2 cellular contexts compared by ENCODE assay signal in the genomic region with DNA sequence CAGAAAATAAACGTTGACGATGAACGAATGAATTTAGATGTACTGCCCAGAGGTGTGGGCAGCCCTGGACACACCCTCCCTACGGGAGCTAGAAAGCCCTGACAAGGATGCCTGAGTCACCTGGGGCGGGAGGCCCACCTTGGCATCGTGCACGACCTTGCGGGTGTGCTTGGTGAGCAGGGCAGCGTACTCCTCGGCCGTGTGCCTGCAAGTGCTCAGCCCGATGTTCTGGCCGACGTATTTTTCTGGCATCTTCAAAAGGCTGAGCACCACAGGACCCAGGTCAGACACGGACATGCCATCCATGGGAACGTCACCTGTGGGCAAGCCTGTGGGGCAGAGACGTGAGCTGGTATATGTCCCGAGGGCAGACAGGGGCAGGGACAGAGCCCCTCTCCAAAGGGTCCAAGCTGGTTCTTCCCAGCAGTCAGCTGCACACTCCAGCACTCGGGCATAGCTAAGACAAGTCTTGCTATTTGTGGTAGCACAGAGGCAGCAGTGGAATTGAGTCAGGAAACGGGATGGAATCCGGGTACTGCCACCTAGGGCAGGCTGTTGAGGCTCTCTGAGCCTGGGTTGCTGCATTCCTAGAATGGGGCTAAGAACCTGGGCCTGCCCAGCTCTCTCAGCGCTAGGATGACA.
A peak's percentile ranks its signal among the peaks of the same experiment; 100 is the strongest.
TF ChIP-seq lines count a peak whose summit lies in the region.

No MANE protein-coding gene starts in this region.

TF ChIP-seq in HepG2, 621 proteins besides CTCF, POLR2A, EP300 and RAD21:
- TF ChIP-seq ZBTB38 (CRISPR knock-in tag; IDR thresholded peaks at IDR 0.05) (0 out of 2 replicates have a peak, but pooled peaks have one; percentile 27), TRIM22 (IDR thresholded peaks at IDR 0.05) (no peak)
- TF ChIP-seq, protein P1, sequence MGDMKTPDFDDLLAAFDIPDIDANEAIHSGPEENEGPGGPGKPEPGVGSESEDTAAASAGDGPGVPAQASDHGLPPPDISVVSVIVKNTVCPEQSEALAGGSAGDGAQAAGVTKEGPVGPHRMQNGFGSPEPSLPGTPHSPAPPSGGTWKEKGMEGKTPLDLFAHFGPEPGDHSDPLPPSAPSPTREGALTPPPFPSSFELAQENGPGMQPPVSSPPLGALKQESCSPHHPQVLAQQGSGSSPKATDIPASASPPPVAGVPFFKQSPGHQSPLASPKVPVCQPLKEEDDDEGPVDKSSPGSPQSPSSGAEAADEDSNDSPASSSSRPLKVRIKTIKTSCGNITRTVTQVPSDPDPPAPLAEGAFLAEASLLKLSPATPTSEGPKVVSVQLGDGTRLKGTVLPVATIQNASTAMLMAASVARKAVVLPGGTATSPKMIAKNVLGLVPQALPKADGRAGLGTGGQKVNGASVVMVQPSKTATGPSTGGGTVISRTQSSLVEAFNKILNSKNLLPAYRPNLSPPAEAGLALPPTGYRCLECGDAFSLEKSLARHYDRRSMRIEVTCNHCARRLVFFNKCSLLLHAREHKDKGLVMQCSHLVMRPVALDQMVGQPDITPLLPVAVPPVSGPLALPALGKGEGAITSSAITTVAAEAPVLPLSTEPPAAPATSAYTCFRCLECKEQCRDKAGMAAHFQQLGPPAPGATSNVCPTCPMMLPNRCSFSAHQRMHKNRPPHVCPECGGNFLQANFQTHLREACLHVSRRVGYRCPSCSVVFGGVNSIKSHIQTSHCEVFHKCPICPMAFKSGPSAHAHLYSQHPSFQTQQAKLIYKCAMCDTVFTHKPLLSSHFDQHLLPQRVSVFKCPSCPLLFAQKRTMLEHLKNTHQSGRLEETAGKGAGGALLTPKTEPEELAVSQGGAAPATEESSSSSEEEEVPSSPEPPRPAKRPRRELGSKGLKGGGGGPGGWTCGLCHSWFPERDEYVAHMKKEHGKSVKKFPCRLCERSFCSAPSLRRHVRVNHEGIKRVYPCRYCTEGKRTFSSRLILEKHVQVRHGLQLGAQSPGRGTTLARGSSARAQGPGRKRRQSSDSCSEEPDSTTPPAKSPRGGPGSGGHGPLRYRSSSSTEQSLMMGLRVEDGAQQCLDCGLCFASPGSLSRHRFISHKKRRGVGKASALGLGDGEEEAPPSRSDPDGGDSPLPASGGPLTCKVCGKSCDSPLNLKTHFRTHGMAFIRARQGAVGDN (CRISPR knock-in tag; IDR thresholded peaks at IDR 0.05), result peak; percentile 17; the same call in 1 of the 2 replicates

TF ChIP-seq in WTC11, 78 proteins besides CTCF, POLR2A, EP300 and RAD21:
- TF ChIP-seq TP53 (CRISPR knock-in tag; IDR thresholded peaks at IDR 0.05) (no peak), MYBL2 (CRISPR knock-in tag; IDR thresholded peaks at IDR 0.05) (no peak), CREB1 (CRISPR knock-in tag; IDR thresholded peaks at IDR 0.05) (no peak), HMGA2 (CRISPR knock-in tag; IDR thresholded peaks at IDR 0.05) (no peak), NFE2L1 (CRISPR knock-in tag; IDR thresholded peaks at IDR 0.05) (no peak), NR3C1 (CRISPR knock-in tag; conservative IDR thresholded peaks at IDR 0.05; ENCODE audit: low read depth) (no peak), ZBTB21 (CRISPR knock-in tag; IDR thresholded peaks at IDR 0.05; ENCODE audit: borderline replicate concordance) (no peak), RORB (CRISPR knock-in tag; IDR thresholded peaks at IDR 0.05) (no peak), ZNF396 (CRISPR knock-in tag; IDR thresholded peaks at IDR 0.05; ENCODE audit: borderline replicate concordance) (no peak)
- TF ChIP-seq, protein P2, sequence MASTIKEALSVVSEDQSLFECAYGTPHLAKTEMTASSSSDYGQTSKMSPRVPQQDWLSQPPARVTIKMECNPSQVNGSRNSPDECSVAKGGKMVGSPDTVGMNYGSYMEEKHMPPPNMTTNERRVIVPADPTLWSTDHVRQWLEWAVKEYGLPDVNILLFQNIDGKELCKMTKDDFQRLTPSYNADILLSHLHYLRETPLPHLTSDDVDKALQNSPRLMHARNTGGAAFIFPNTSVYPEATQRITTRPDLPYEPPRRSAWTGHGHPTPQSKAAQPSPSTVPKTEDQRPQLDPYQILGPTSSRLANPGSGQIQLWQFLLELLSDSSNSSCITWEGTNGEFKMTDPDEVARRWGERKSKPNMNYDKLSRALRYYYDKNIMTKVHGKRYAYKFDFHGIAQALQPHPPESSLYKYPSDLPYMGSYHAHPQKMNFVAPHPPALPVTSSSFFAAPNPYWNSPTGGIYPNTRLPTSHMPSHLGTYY (CRISPR knock-in tag; IDR thresholded peaks at IDR 0.05), result no peak
- TF ChIP-seq, protein P3, sequence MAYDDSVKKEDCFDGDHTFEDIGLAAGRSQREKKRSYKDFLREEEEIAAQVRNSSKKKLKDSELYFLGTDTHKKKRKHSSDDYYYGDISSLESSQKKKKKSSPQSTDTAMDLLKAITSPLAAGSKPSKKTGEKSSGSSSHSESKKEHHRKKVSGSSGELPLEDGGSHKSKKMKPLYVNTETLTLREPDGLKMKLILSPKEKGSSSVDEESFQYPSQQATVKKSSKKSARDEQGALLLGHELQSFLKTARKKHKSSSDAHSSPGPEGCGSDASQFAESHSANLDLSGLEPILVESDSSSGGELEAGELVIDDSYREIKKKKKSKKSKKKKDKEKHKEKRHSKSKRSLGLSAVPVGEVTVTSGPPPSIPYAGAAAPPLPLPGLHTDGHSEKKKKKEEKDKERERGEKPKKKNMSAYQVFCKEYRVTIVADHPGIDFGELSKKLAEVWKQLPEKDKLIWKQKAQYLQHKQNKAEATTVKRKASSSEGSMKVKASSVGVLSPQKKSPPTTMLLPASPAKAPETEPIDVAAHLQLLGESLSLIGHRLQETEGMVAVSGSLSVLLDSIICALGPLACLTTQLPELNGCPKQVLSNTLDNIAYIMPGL (CRISPR knock-in tag; IDR thresholded peaks at IDR 0.05), result no peak
- TF ChIP-seq, protein P4, sequence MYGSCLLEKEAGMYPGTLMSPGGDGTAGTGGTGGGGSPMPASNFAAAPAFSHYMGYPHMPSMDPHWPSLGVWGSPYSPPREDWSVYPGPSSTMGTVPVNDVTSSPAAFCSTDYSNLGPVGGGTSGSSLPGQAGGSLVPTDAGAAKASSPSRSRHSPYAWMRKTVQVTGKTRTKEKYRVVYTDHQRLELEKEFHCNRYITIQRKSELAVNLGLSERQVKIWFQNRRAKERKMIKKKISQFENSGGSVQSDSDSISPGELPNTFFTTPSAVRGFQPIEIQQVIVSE (CRISPR knock-in tag; IDR thresholded peaks at IDR 0.05; ENCODE audit: borderline replicate concordance), result no peak
TF ChIP-seq in WTC11: peak in this region for 0.
